Comparison of ENCODE assay signal across 8 cellular contexts in genomic region chr20:32761417-32761830, GRCh38. TPM values are rescaled to one million over a fixed set of nuclear protein-coding genes. Genes with fewer than 3 reads are reported as not detected.
DNase-seq lines count a peak whose midpoint lies in the region; ATAC-seq and TF ChIP-seq lines count a peak whose summit lies in the region.

No MANE protein-coding gene starts in this region.

- in situ Hi-C loops in transverse colon (cut with MboI; ENCODE audit: low pct_ligation_motif_present in 1 of 4, low pct_unique_long_range_greater_than_20kb in 1 of 4, low sequenced_read_pairs in 3 of 4): no loop called here

- peak overlapping the region; percentile 62 for H3K9ac ChIP-seq in adipocyte (ENCODE audit: low read length)
- peak overlapping the region; percentile 60 for H3K9ac ChIP-seq in mesenchymal stem cell (ENCODE audit: low read length)

- CTCF ChIA-PET in activated naive CD4-positive, alpha-beta T cell treated with anti-CD3 and anti-CD28 coated beads for 36 hours (lab: Charles Lee): interaction anchor here (0.5 to 1.7 kb wide), 2 partner anchors 17 to 19 kb away, joined by 3 to 13 read pairs; no protein-coding TSS in a partner anchor

- 40% methylated on average over 3 of the region's 6 CpGs for WGBS in mesenchymal stem cell
- 29 to 31% methylated on average over 4 to 6 of the region's 6 CpGs for WGBS in transverse colon (ENCODE audit: low coverage in 1 of 2), 2 donors

- peak overlapping the region; percentile 54 for H2AFZ ChIP-seq in mesenchymal stem cell (ENCODE audit: low read depth, low read length)

- no peak for DNase-seq in activated naive CD4-positive, alpha-beta T cell treated with anti-CD3 and anti-CD28 coated beads for 36 hours
- no peak for DNase-seq in activated naive CD4-positive, alpha-beta T cell treated with anti-CD3 and anti-CD28 coated beads, Interleukin-2, amount 50 U/mL, for 16 hours
- DNase-seq in adipocyte (ENCODE audit: low read depth) (no peak), mesenchymal stem cell (no peak), transverse colon (no peak), NCI-H1694 (lab: John Stamatoyannopoulos, UW) (no peak), GM03348 (ENCODE audit: low spot score) (no peak)

- peak overlapping the region in 1 of 2 experiments; percentile 52 for H3K18ac ChIP-seq in mesenchymal stem cell (ENCODE audit: low read depth in 1 of 2, low read length in 2 of 2)

- H2AK5ac ChIP-seq in mesenchymal stem cell (ENCODE audit: low read length, severe bottlenecking): no peak overlapping the region

- TF ChIP-seq EP300 in transverse colon (IDR thresholded peaks at IDR 0.05; ENCODE audit: low read depth): no peak

- no peak for TF ChIP-seq POLR2A in transverse colon (IDR thresholded peaks at IDR 0.05)

- H3K27ac ChIP-seq in mesenchymal stem cell (ENCODE audit: low read length, poor library complexity, severe bottlenecking) (no peak overlapping the region), transverse colon (no peak overlapping the region)

- peaks cover 12% of the 10 kb centered on the region for H3K4me1 Mint-ChIP-seq in activated naive CD4-positive, alpha-beta T cell treated with anti-CD3 and anti-CD28 coated beads for 36 hours (ENCODE audit: low read depth)

- H3K36me3 ChIP-seq in adipocyte (ENCODE audit: control insufficient read depth, insufficient read depth, low read length, severe bottlenecking): no peaks in the 10 kb centered on the region
- H3K36me3 ChIP-seq in mesenchymal stem cell (ENCODE audit: control insufficient read depth in 1 of 2, insufficient read depth in 2 of 2, low read depth in 1 of 2, low read length in 2 of 2): no peaks in the 10 kb centered on the region
- no peaks in the 10 kb centered on the region for H3K36me3 ChIP-seq in transverse colon

- H3K4me3 ChIP-seq in adipocyte (ENCODE audit: low read length) (peak overlapping the region; percentile 78), mesenchymal stem cell (ENCODE audit: insufficient read depth in 1 of 2, low read depth in 1 of 2, low read length in 2 of 2) (peak overlapping the region; percentile 72 to 77), transverse colon (peak overlapping the region in 3 of 4 donors; percentile 81 to 87 (median 82))

- ATAC-seq in HG02981 (IDR thresholded peaks at IDR 0.05; ENCODE audit: unreplicated experiment): no peak

- H3K4me2 ChIP-seq in mesenchymal stem cell (ENCODE audit: low read length, poor library complexity, severe bottlenecking): peak overlapping the region; percentile 67

- no peak overlapping the region for H3K23ac ChIP-seq in mesenchymal stem cell (ENCODE audit: low read length in 2 of 2)

- no peak overlapping the region for H2BK15ac ChIP-seq in mesenchymal stem cell (ENCODE audit: low read depth, poor library complexity, severe bottlenecking)

- no peaks in the 10 kb centered on the region for H3K36me3 Mint-ChIP-seq in activated naive CD4-positive, alpha-beta T cell treated with anti-CD3 and anti-CD28 coated beads for 36 hours (ENCODE audit: low read depth)

- H2BK120ac ChIP-seq in mesenchymal stem cell (ENCODE audit: low read depth, low read length): no peak overlapping the region

- H3K4me3 Mint-ChIP-seq in activated naive CD4-positive, alpha-beta T cell treated with anti-CD3 and anti-CD28 coated beads for 36 hours: peak overlapping the region; percentile 75

- H2BK12ac ChIP-seq in mesenchymal stem cell (ENCODE audit: low read length in 2 of 2): no peak overlapping the region

- intact Hi-C loops in activated naive CD4-positive, alpha-beta T cell treated with anti-CD3 and anti-CD28 coated beads for 36 hours (cut with micrococcal nuclease): loop anchor here (5.0 kb wide), 2 partner anchors 89 to 249 kb away; partner anchors contain the start of gene C20orf203
- intact Hi-C loops in transverse colon (cut with DNase I; ENCODE audit: low total_unique reads): no loop called here

- no peaks in the 10 kb centered on the region for H3K9me3 ChIP-seq in adipocyte (ENCODE audit: control insufficient read depth, low read length)
- no peaks in the 10 kb centered on the region for H3K9me3 ChIP-seq in mesenchymal stem cell (ENCODE audit: control insufficient read depth, low read length)
- no peaks in the 10 kb centered on the region for H3K9me3 ChIP-seq in transverse colon

- no peak overlapping the region for H3K4ac ChIP-seq in mesenchymal stem cell (ENCODE audit: low read depth in 1 of 2, low read length in 2 of 2)

- no peak overlapping the region for H2BK5ac ChIP-seq in mesenchymal stem cell (ENCODE audit: low read depth, low read length, poor library complexity, severe bottlenecking)

- no peak for TF ChIP-seq CTCF in transverse colon (IDR thresholded peaks at IDR 0.05)

- H3K14ac ChIP-seq in mesenchymal stem cell (ENCODE audit: low read length in 2 of 2): no peak overlapping the region

- no peaks in the 10 kb centered on the region for H3K9me3 Mint-ChIP-seq in activated naive CD4-positive, alpha-beta T cell treated with anti-CD3 and anti-CD28 coated beads for 36 hours

- H3K4me1 ChIP-seq in adipocyte (ENCODE audit: control insufficient read depth, insufficient read depth, low read length) (peaks cover 6% of the 10 kb centered on the region), mesenchymal stem cell (ENCODE audit: control insufficient read depth, insufficient read depth, low read depth, low read length) (peaks cover 20% of the 10 kb centered on the region), transverse colon (peaks cover 9 to 17% (median 13%) of the 10 kb centered on the region in 4 donors)

- no peaks in the 10 kb centered on the region for H3K27me3 Mint-ChIP-seq in activated naive CD4-positive, alpha-beta T cell treated with anti-CD3 and anti-CD28 coated beads for 36 hours (ENCODE audit: low read depth)

- H3K79me1 ChIP-seq in mesenchymal stem cell (replicated peaks; ENCODE audit: low read length, poor library complexity, severe bottlenecking): peaks cover 16% of the 10 kb centered on the region

- H3K27me3 ChIP-seq in adipocyte (replicated peaks; ENCODE audit: control insufficient read depth, insufficient read depth, low read length): no peaks in the 10 kb centered on the region
- no peaks in the 10 kb centered on the region for H3K27me3 ChIP-seq in mesenchymal stem cell (ENCODE audit: control insufficient read depth in 1 of 2, insufficient read depth in 1 of 2, low read length in 2 of 2)
- H3K27me3 ChIP-seq in transverse colon: no peaks in the 10 kb centered on the region

- H4K91ac ChIP-seq in mesenchymal stem cell (ENCODE audit: low read length): no peak overlapping the region

- no peak overlapping the region for H3K27ac Mint-ChIP-seq in activated naive CD4-positive, alpha-beta T cell treated with anti-CD3 and anti-CD28 coated beads for 36 hours

- peak overlapping the region; percentile 59 for H4K8ac ChIP-seq in mesenchymal stem cell (ENCODE audit: low read length)

RNA-seq across cellular contexts. Expression of gene DNMT3B, which starts 0.8 kb away (rescaled TPM):
- total RNA-seq in activated naive CD4-positive, alpha-beta T cell treated with anti-CD3 and anti-CD28 coated beads for 36 hours: 1 to 10 TPM; 2.0 to 2.2 TPM
- polyA plus RNA-seq in mesenchymal stem cell (2013, experiment 1 of 2): 3.1 TPM
- 2.9 TPM for polyA plus RNA-seq in mesenchymal stem cell (2013, experiment 2 of 2)
- 1 to 10 TPM in 1 of 4 donors, under 1 TPM in 3; 0.37 to 6.8 (median 0.67) TPM for total RNA-seq in transverse colon

RNA-seq across cellular contexts. Expression of gene COMMD7, which starts 18.2 kb away (rescaled TPM):
- total RNA-seq in activated naive CD4-positive, alpha-beta T cell treated with anti-CD3 and anti-CD28 coated beads for 36 hours: 10 to 100 TPM; 33.8 to 36.6 TPM
- 75.5 TPM for polyA plus RNA-seq in mesenchymal stem cell (2013, experiment 1 of 2)
- polyA plus RNA-seq in mesenchymal stem cell (2013, experiment 2 of 2): 79.7 TPM
- 10 to 100 TPM; 14.3 to 24.8 (median 20.2) TPM for total RNA-seq in transverse colon

RNA-seq across cellular contexts. Expression of gene MAPRE1, which starts 58.3 kb away (rescaled TPM):
- total RNA-seq in activated naive CD4-positive, alpha-beta T cell treated with anti-CD3 and anti-CD28 coated beads for 36 hours: 100 to 1,000 TPM; 119 to 127 TPM
- polyA plus RNA-seq in mesenchymal stem cell (2013, experiment 1 of 2): 75.9 TPM
- polyA plus RNA-seq in mesenchymal stem cell (2013, experiment 2 of 2): 76.3 TPM
- total RNA-seq in transverse colon: 10 to 100 TPM; 30.3 to 66.8 (median 60.5) TPM
